In genomic region chr6:42147138-42147562, GRCh38 we compare ENCODE assay signal across 1 cellular context.
TF ChIP-seq lines count a peak whose summit lies in the region.

No MANE protein-coding gene starts in this region.

TF ChIP-seq in K562, 482 proteins besides CTCF, POLR2A, EP300 and RAD21:
- TF ChIP-seq PHB2 (IDR thresholded peaks at IDR 0.05; ENCODE audit: low read depth): no peak
- peak; percentile 32 for TF ChIP-seq DPF2 (IDR thresholded peaks at IDR 0.05)
- TF ChIP-seq JUND (IDR thresholded peaks at IDR 0.05; ENCODE audit: borderline replicate concordance, low read depth, low read length): peak; percentile 20; the same call in 1 of the 2 replicates
- no peak; the same call in 2 of the 3 replicates for TF ChIP-seq JUND (tag; IDR thresholded peaks at IDR 0.05; ENCODE audit: borderline replicate concordance, low read depth, low read length)
- no peak for TF ChIP-seq KAT2B (IDR thresholded peaks at IDR 0.05; ENCODE audit: low read depth, low read length)
- no peak for TF ChIP-seq TAL1 (IDR thresholded peaks at IDR 0.05)
- TF ChIP-seq, protein P1, sequence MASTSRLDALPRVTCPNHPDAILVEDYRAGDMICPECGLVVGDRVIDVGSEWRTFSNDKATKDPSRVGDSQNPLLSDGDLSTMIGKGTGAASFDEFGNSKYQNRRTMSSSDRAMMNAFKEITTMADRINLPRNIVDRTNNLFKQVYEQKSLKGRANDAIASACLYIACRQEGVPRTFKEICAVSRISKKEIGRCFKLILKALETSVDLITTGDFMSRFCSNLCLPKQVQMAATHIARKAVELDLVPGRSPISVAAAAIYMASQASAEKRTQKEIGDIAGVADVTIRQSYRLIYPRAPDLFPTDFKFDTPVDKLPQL (IDR thresholded peaks at IDR 0.05; ENCODE audit: extremely low read depth, insufficient read length): no peak
- TF ChIP-seq, protein P2, sequence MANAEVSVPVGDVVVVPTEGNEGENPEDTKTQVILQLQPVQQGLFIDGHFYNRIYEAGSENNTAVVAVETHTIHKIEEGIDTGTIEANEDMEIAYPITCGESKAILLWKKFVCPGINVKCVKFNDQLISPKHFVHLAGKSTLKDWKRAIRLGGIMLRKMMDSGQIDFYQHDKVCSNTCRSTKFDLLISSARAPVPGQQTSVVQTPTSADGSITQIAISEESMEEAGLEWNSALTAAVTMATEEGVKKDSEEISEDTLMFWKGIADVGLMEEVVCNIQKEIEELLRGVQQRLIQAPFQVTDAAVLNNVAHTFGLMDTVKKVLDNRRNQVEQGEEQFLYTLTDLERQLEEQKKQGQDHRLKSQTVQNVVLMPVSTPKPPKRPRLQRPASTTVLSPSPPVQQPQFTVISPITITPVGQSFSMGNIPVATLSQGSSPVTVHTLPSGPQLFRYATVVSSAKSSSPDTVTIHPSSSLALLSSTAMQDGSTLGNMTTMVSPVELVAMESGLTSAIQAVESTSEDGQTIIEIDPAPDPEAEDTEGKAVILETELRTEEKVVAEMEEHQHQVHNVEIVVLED (CRISPR knock-in tag; IDR thresholded peaks at IDR 0.05): no peak
- no peak for TF ChIP-seq RBFOX2 (IDR thresholded peaks at IDR 0.05; ENCODE audit: low read depth, low read length)
- TF ChIP-seq FOSL1 (tag; conservative IDR thresholded peaks at IDR 0.05): peak; percentile 76
- no peak for TF ChIP-seq SRSF7 (optimal IDR thresholded peaks at IDR 0.05; ENCODE audit: low read depth, low read length)
- TF ChIP-seq EHMT2 (IDR thresholded peaks at IDR 0.05): no peak
- TF ChIP-seq MIER1 (IDR thresholded peaks at IDR 0.05; ENCODE audit: low read depth): no peak
- TF ChIP-seq, protein P3, sequence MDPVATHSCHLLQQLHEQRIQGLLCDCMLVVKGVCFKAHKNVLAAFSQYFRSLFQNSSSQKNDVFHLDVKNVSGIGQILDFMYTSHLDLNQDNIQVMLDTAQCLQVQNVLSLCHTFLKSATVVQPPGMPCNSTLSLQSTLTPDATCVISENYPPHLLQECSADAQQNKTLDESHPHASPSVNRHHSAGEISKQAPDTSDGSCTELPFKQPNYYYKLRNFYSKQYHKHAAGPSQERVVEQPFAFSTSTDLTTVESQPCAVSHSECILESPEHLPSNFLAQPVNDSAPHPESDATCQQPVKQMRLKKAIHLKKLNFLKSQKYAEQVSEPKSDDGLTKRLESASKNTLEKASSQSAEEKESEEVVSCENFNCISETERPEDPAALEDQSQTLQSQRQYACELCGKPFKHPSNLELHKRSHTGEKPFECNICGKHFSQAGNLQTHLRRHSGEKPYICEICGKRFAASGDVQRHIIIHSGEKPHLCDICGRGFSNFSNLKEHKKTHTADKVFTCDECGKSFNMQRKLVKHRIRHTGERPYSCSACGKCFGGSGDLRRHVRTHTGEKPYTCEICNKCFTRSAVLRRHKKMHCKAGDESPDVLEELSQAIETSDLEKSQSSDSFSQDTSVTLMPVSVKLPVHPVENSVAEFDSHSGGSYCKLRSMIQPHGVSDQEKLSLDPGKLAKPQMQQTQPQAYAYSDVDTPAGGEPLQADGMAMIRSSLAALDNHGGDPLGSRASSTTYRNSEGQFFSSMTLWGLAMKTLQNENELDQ (CRISPR knock-in tag; IDR thresholded peaks at IDR 0.05; ENCODE audit: borderline replicate concordance): no peak
- no peak for TF ChIP-seq SREBF2 (CRISPR knock-in tag; IDR thresholded peaks at IDR 0.05)
- TF ChIP-seq RUNX1 (IDR thresholded peaks at IDR 0.05; ENCODE audit: low read depth): no peak
- TF ChIP-seq SMARCA4 (IDR thresholded peaks at IDR 0.05): 0 out of 2 replicates have a peak, but pooled peaks have one; percentile 9
- TF ChIP-seq ILK (tag; IDR thresholded peaks at IDR 0.05; ENCODE audit: borderline replicate concordance, low read depth): no peak
- TF ChIP-seq ARID1B (IDR thresholded peaks at IDR 0.05): peak; percentile 42; the same call in 1 of the 2 replicates
- no peak for TF ChIP-seq ZNF75A (CRISPR knock-in tag; IDR thresholded peaks at IDR 0.05)
- no peak for TF ChIP-seq SETDB1 (IDR thresholded peaks at IDR 0.05; ENCODE audit: low read length)
- TF ChIP-seq, protein P4, sequence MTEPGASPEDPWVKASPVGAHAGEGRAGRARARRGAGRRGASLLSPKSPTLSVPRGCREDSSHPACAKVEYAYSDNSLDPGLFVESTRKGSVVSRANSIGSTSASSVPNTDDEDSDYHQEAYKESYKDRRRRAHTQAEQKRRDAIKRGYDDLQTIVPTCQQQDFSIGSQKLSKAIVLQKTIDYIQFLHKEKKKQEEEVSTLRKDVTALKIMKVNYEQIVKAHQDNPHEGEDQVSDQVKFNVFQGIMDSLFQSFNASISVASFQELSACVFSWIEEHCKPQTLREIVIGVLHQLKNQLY (CRISPR knock-in tag; conservative IDR thresholded peaks at IDR 0.05): no peak
- TF ChIP-seq ZNF384 (IDR thresholded peaks at IDR 0.05; ENCODE audit: low read depth, low read length): peak; percentile 32; the same call in 1 of the 2 replicates
- TF ChIP-seq HMBOX1 (IDR thresholded peaks at IDR 0.05): peak; percentile 93
